30 cellular contexts compared by ENCODE assay signal in the genomic region with DNA sequence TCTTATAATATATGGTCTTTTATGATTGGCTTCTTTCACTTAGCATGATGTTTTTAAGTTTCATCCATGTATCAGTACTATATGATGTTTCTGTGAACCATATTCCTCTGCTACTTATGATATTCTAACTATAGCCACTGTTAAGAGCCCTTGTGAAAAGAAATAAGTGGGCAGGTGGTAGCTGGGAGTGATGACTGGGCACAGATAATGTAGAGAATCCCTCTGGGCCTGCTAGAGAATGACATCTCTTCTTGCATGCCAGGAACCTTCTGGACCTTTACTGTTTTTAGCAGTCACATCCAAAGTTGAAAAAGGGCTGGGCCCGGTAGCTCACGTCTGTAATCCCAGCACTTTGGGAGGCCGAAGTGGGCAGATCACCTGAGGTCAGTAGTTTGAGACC.
"Had no signal": no experiment of that assay in that cellular context is flagged by ENCODE, and none has a peak within 500 bp of the region (broad histone marks: within the 10 kb centered on the region; RNA-seq: fewer than 3 reads in every experiment).

No MANE protein-coding gene starts in this region.

- H3K4me3 ChIP-seq: ascending aorta, K562, Peyer's patch had no signal

- H3K27me3 ChIP-seq: ascending aorta, Peyer's patch had no signal

- H3K4me3 Mint-ChIP-seq: activated B cell treated with CpG ODN at 0.5 μM for 24 hours; activated CD4-positive, alpha-beta memory T cell treated with anti-CD3 and anti-CD28 coated beads, Interleukin-2, amount 10 ng/mL, durations not matched to agents 7 days and 5 days; activated naive CD4-positive, alpha-beta T cell treated with anti-CD3 and anti-CD28 coated beads, Interleukin-2, amount 50 U/mL, for 24 hours; activated naive CD8-positive, alpha-beta T cell treated with anti-CD3 and anti-CD28 coated beads, Interleukin-2, amount 10 ng/mL, durations not matched to agents 7 days and 5 days; activated T-cell treated with anti-CD3 and anti-CD28 coated beads, Interleukin-2, amount 50 U/mL, for 24 hours had no signal

- H3K27me3 Mint-ChIP-seq: activated B cell treated with CpG ODN at 0.5 μM for 24 hours; activated CD4-positive, alpha-beta memory T cell treated with anti-CD3 and anti-CD28 coated beads, Interleukin-2, amount 10 ng/mL, durations not matched to agents 7 days and 5 days; activated naive CD4-positive, alpha-beta T cell treated with anti-CD3 and anti-CD28 coated beads, Interleukin-2, amount 50 U/mL, for 24 hours; activated naive CD8-positive, alpha-beta T cell treated with anti-CD3 and anti-CD28 coated beads, Interleukin-2, amount 10 ng/mL, durations not matched to agents 7 days and 5 days; activated T-cell treated with anti-CD3 and anti-CD28 coated beads, Interleukin-2, amount 50 U/mL, for 24 hours had no signal

- ATAC-seq: K562, PC-3 had no signal

- H3K9me3 Mint-ChIP-seq: activated B cell treated with CpG ODN at 0.5 μM for 24 hours; activated CD4-positive, alpha-beta memory T cell treated with anti-CD3 and anti-CD28 coated beads, Interleukin-2, amount 10 ng/mL, durations not matched to agents 7 days and 5 days; activated naive CD4-positive, alpha-beta T cell treated with anti-CD3 and anti-CD28 coated beads, Interleukin-2, amount 50 U/mL, for 24 hours; activated naive CD8-positive, alpha-beta T cell treated with anti-CD3 and anti-CD28 coated beads, Interleukin-2, amount 10 ng/mL, durations not matched to agents 7 days and 5 days; activated T-cell treated with anti-CD3 and anti-CD28 coated beads, Interleukin-2, amount 50 U/mL, for 24 hours; activated T-helper 2 cell treated with anti-CD3 and anti-CD28 coated beads, Interferon-gamma antibody, Interleukin-2, Interleukin-4, amounts not matched to agents 10 μg/mL and 5 μg/mL and 100 μg/mL, durations not matched to agents 14 hours and 24 hours and 36 hours had no signal

- H3K9me3 ChIP-seq: ascending aorta, Peyer's patch had no signal

- H3K27ac Mint-ChIP-seq: activated B cell treated with CpG ODN at 0.5 μM for 24 hours; activated CD4-positive, alpha-beta memory T cell treated with anti-CD3 and anti-CD28 coated beads, Interleukin-2, amount 10 ng/mL, durations not matched to agents 7 days and 5 days; activated naive CD4-positive, alpha-beta T cell treated with anti-CD3 and anti-CD28 coated beads, Interleukin-2, amount 50 U/mL, for 24 hours; activated naive CD8-positive, alpha-beta T cell treated with anti-CD3 and anti-CD28 coated beads, Interleukin-2, amount 10 ng/mL, durations not matched to agents 7 days and 5 days; activated T-cell treated with anti-CD3 and anti-CD28 coated beads, Interleukin-2, amount 50 U/mL, for 24 hours; activated T-helper 2 cell treated with anti-CD3 and anti-CD28 coated beads, Interferon-gamma antibody, Interleukin-2, Interleukin-4, amounts not matched to agents 10 μg/mL and 5 μg/mL and 100 μg/mL, durations not matched to agents 14 hours and 24 hours and 36 hours had no signal

- H3K27ac ChIP-seq: ascending aorta, Peyer's patch, VCaP had no signal

- DNase-seq: activated B cell treated with CpG ODN at 0.5 μM for 24 hours; activated CD4-positive, alpha-beta memory T cell treated with anti-CD3 and anti-CD28 coated beads, Interleukin-2, amount 10 ng/mL, durations not matched to agents 7 days and 5 days; activated CD4-positive, alpha-beta T cell treated with anti-CD3 and anti-CD28 coated beads for 48 hours; activated CD4-positive, CD25-positive, alpha-beta regulatory T cell treated with anti-CD3 and anti-CD28 coated beads, Interleukin-2, amount 50 U/mL, for 72 hours; activated gamma-delta T cell; activated naive CD4-positive, alpha-beta T cell treated with Interleukin-2 at 50 U/mL for 16 hours; activated naive CD8-positive, alpha-beta T cell treated with anti-CD3 and anti-CD28 coated beads, Interleukin-2, amount 10 ng/mL, durations not matched to agents 7 days and 5 days; activated T-cell treated with anti-CD3 and anti-CD28 coated beads, Interleukin-2, amount 50 U/mL, for 24 hours; amygdala; caudate nucleus; cerebellar nuclear complex; NCI-H1092 treated with DMSO at 0.1 percent for 48 hours; NCI-H146; NCI-H2081; NCI-H345; NCI-H526 treated with DMSO at 0.1 percent for 48 hours; NCI-H774; NK-92 treated with Interleukin-12 subunit alpha and Interleukin-12 subunit beta, amount 100 ng/mL, for 24 hours; PC-3; RPMI8226; SW 1271; T-helper 1 cell; T-helper 2 cell; T-helper 9 cell had no signal

- H3K4me1 Mint-ChIP-seq: activated B cell treated with CpG ODN at 0.5 μM for 24 hours had no signal
